2 cellular contexts compared by ENCODE assay signal in genomic region chr19:11070123-11070522, GRCh38.
TF ChIP-seq lines count a peak whose summit lies in the region.

No MANE protein-coding gene starts in this region.

TF ChIP-seq in HEK293, 187 proteins besides CTCF, POLR2A, EP300 and RAD21 (continued from another document):
- TF ChIP-seq ZSCAN4 (tag by site-specific recombination; IDR thresholded peaks at IDR 0.05) = no peak

TF ChIP-seq in K562, 482 proteins besides CTCF, POLR2A, EP300 and RAD21 (continued from another document):
- no peak for TF ChIP-seq STAT6 (CRISPR knock-in tag; IDR thresholded peaks at IDR 0.05)
